In genomic region chr1:201678264-201679101, GRCh38 we compare ENCODE assay signal across 20 cellular contexts.
DNase-seq lines count a peak whose midpoint lies in the region; ATAC-seq and TF ChIP-seq lines count a peak whose summit lies in the region.
"Had no signal": no experiment of that assay in that cellular context is flagged by ENCODE, and none has a peak within 500 bp of the region (broad histone marks: within the 10 kb centered on the region; RNA-seq: fewer than 3 reads in every experiment).

No MANE protein-coding gene starts in this region.

- peaks cover 70% of the 10 kb centered on the region for H3K4me1 Mint-ChIP-seq in GM23338

- H3K9ac ChIP-seq in mesendoderm (ENCODE audit: low read length) = no peak overlapping the region
- H3K9ac ChIP-seq: parathyroid adenoma had no signal

- H3K4ac ChIP-seq in mesendoderm (ENCODE audit: low read depth, low read length) = no peak overlapping the region

- H3K23ac ChIP-seq in mesendoderm (ENCODE audit: low read length) = no peak overlapping the region

- peaks cover 61% of the 10 kb centered on the region for H3K4me1 ChIP-seq in GM23338 (ENCODE audit: insufficient read depth)
- peaks cover 13% of the 10 kb centered on the region for H3K4me1 ChIP-seq in mesendoderm (ENCODE audit: control insufficient read depth, low read depth, low read length)
- H3K4me1 ChIP-seq in hepatocyte (ENCODE audit: insufficient read depth) = peaks cover 11% of the 10 kb centered on the region
- H3K4me1 ChIP-seq: BE2C had no signal

- no peak overlapping the region for H2BK120ac ChIP-seq in mesendoderm (ENCODE audit: low read depth, low read length)

- no peak overlapping the region for H2AK5ac ChIP-seq in mesendoderm (ENCODE audit: low read length)

- 0 out of 2 replicates have a peak, but pooled peaks cover 7% of the 10 kb centered on the region for H3F3A ChIP-seq in GM23338 (replicated peaks; ENCODE audit: low read depth)

- TF ChIP-seq CTCF in GM23338 (conservative IDR thresholded peaks at IDR 0.05; ENCODE audit: low read depth in 2 of 2) = no peak
- TF ChIP-seq CTCF in brain microvascular endothelial cell (IDR thresholded peaks at IDR 0.05; ENCODE audit: low read depth, low read length, missing control alignments) = no peak
- TF ChIP-seq CTCF in hepatocyte (IDR thresholded peaks at IDR 0.05; ENCODE audit: poor library complexity) = no peak

- no peak overlapping the region for H3K56ac ChIP-seq in mesendoderm (ENCODE audit: low read length)

- in situ Hi-C loops in brain microvascular endothelial cell (cut with HindIII; ENCODE audit: low pct_ligation_motif_present, low sequenced_read_pairs) = no loop called here

- intact Hi-C loops in left colon (cut with DNase I, micrococcal nuclease) = no loop called here

- peak; percentile 79 for ATAC-seq in GM23338
- no peak for ATAC-seq in left colon
- ATAC-seq in GM21526 (IDR thresholded peaks at IDR 0.05; ENCODE audit: low FRiP score, unreplicated experiment) = no peak
- ATAC-seq in SK-N-SH treated with all-trans-retinoic acid at 6 μM for 48 hours = no peak
- ATAC-seq: activated CD4-positive, CD25-positive, alpha-beta regulatory T cell treated with anti-CD3 and anti-CD28 coated beads, Interleukin-2, amount 50 U/mL, for 24 hours had no signal

- H3K9me2 ChIP-seq in GM23338 (ENCODE audit: insufficient read depth) (no peaks in the 10 kb centered on the region), hepatocyte (replicated peaks; ENCODE audit: insufficient read depth) (no peaks in the 10 kb centered on the region)

- no peaks in the 10 kb centered on the region for H3K79me1 ChIP-seq in mesendoderm (ENCODE audit: low read length)

- peak; percentile 75 for DNase-seq in GM23338 (ENCODE audit: low spot score)
- peak; percentile 83 for DNase-seq in NCI-H2107 treated with DMSO at 0.1 percent for 48 hours (lab: John Stamatoyannopoulos, UW; ENCODE audit: unreplicated experiment)
- peak; percentile 24 for DNase-seq in brain microvascular endothelial cell
- peak; percentile 67 for DNase-seq in mesendoderm
- no peak for DNase-seq in left colon
- DNase-seq in hepatocyte (ENCODE audit: low spot score) = no peak
- DNase-seq: activated effector memory CD4-positive, alpha-beta T cell treated with Interleukin-2 at 50 U/mL for 16 hours; amygdala; BE2C; colonic mucosa; GOT3; NCI-H2081 treated with DMSO at 0.1 percent for 48 hours; SHP77; small intestine; T-helper 2 cell; tibial artery had no signal

- H3K27ac ChIP-seq in GM23338 (ENCODE audit: low read depth) (peak overlapping the region; percentile 40; the same call in 1 of the 2 replicates), brain microvascular endothelial cell (no peak overlapping the region), mesendoderm (ENCODE audit: low read depth, low read length) (no peak overlapping the region), hepatocyte (no peak overlapping the region)
- H3K27ac ChIP-seq: colonic mucosa, parathyroid adenoma, tibial artery had no signal

- H2AFZ ChIP-seq in GM23338 = 0 out of 2 replicates have a peak overlapping the region, but pooled peaks have one; percentile 19
- no peak overlapping the region for H2AFZ ChIP-seq in hepatocyte
- H2AFZ ChIP-seq: parathyroid adenoma had no signal

- no peak overlapping the region for H2BK5ac ChIP-seq in mesendoderm (ENCODE audit: low read length)

- peak overlapping the region; percentile 34; the same call in 1 of the 2 replicates for H3K4me3 ChIP-seq in GM23338
- no peak overlapping the region for H3K4me3 ChIP-seq in brain microvascular endothelial cell (ENCODE audit: low read depth, low read length)
- H3K4me3 ChIP-seq in mesendoderm (ENCODE audit: low read length) = no peak overlapping the region
- H3K4me3 ChIP-seq in hepatocyte = no peak overlapping the region
- H3K4me3 ChIP-seq: colonic mucosa, tibial artery had no signal

- no peak overlapping the region for H3K18ac ChIP-seq in mesendoderm (ENCODE audit: low read length)

- H4K5ac ChIP-seq in mesendoderm (ENCODE audit: low read length) = no peak overlapping the region

- no peaks in the 10 kb centered on the region for H3K9me3 ChIP-seq in hepatocyte (ENCODE audit: low read depth)
- H3K9me3 ChIP-seq: BE2C, colonic mucosa, tibial artery had no signal

- H4K8ac ChIP-seq in mesendoderm (ENCODE audit: low read depth, low read length) = no peak overlapping the region

- WGBS in mesendoderm (ENCODE audit: extremely low coverage, insufficient coverage, low lambda C conversion rate) = no CpG with 5 or more reads among the region's 9 CpGs
- WGBS in hepatocyte (ENCODE audit: low lambda C conversion rate, missing lambda C conversion rate) = 41% methylated on average over 9 of the region's 9 CpGs

- H3K36me3 Mint-ChIP-seq in GM23338 (ENCODE audit: low read depth) = peaks cover 4% of the 10 kb centered on the region; the same call in 2 of the 3 replicates

- no peak overlapping the region for H2BK15ac ChIP-seq in mesendoderm (replicated peaks; ENCODE audit: low read depth)

- H3K4me2 ChIP-seq in GM23338 (peak overlapping the region; percentile 45), mesendoderm (ENCODE audit: low read length) (peak overlapping the region; percentile 11), hepatocyte (no peak overlapping the region)

- H3K36me3 ChIP-seq in GM23338 (ENCODE audit: insufficient read depth) (no peaks in the 10 kb centered on the region), brain microvascular endothelial cell (replicated peaks) (peaks cover 26% of the 10 kb centered on the region), mesendoderm (ENCODE audit: control insufficient read depth, insufficient read depth, low read length) (no peaks in the 10 kb centered on the region), hepatocyte (replicated peaks; ENCODE audit: insufficient read depth, low read depth) (no peaks in the 10 kb centered on the region)
- H3K36me3 ChIP-seq: BE2C, colonic mucosa, tibial artery had no signal

- H4K20me1 ChIP-seq in GM23338 (replicated peaks; ENCODE audit: insufficient read depth) = no peaks in the 10 kb centered on the region
- H4K20me1 ChIP-seq in hepatocyte (ENCODE audit: insufficient read depth, poor library complexity, severe bottlenecking) = no peaks in the 10 kb centered on the region

- peaks cover 2% of the 10 kb centered on the region for H3K27me3 Mint-ChIP-seq in GM23338 (ENCODE audit: insufficient read depth, low read depth, poor library complexity)

- H3K9me3 Mint-ChIP-seq in GM23338 = no peaks in the 10 kb centered on the region; the same call in 2 of the 3 replicates

- H3K79me2 ChIP-seq in GM23338 (replicated peaks; ENCODE audit: insufficient read depth) (peaks cover 32% of the 10 kb centered on the region), mesendoderm (ENCODE audit: control insufficient read depth, insufficient read depth, low read length) (no peaks in the 10 kb centered on the region), hepatocyte (peaks cover 2% of the 10 kb centered on the region)

- H3K4me3 Mint-ChIP-seq in GM23338 = 0 out of 3 replicates have a peak overlapping the region, but pooled peaks have one; percentile 2

- no peaks in the 10 kb centered on the region for H3K27me3 ChIP-seq in GM23338 (ENCODE audit: insufficient read depth)
- no peaks in the 10 kb centered on the region for H3K27me3 ChIP-seq in brain microvascular endothelial cell (replicated peaks)
- H3K27me3 ChIP-seq in mesendoderm (ENCODE audit: insufficient read depth, low read length, poor library complexity) = no peaks in the 10 kb centered on the region
- peaks cover 4% of the 10 kb centered on the region for H3K27me3 ChIP-seq in hepatocyte
- H3K27me3 ChIP-seq: BE2C, colonic mucosa, tibial artery had no signal

- H3K27ac Mint-ChIP-seq in GM23338 = no peak overlapping the region

TF ChIP-seq in GM23338, 12 proteins besides CTCF, POLR2A, EP300 and RAD21 (continues in another document):
- TF ChIP-seq EZH2 (IDR thresholded peaks at IDR 0.05; ENCODE audit: low read depth, unreplicated experiment) (no peak), JUNB (IDR thresholded peaks at IDR 0.05; ENCODE audit: unreplicated experiment) (no peak), STAT1 (IDR thresholded peaks at IDR 0.05; ENCODE audit: unreplicated experiment) (no peak), ZNF331 (CRISPR knock-in tag; IDR thresholded peaks at IDR 0.05; ENCODE audit: low read depth) (no peak), POLR2AphosphoS5 (IDR thresholded peaks at IDR 0.05; ENCODE audit: low read depth) (no peak), EZH2phosphoT487 (IDR thresholded peaks at IDR 0.05; ENCODE audit: unreplicated experiment) (no peak)
- TF ChIP-seq, protein P1, sequence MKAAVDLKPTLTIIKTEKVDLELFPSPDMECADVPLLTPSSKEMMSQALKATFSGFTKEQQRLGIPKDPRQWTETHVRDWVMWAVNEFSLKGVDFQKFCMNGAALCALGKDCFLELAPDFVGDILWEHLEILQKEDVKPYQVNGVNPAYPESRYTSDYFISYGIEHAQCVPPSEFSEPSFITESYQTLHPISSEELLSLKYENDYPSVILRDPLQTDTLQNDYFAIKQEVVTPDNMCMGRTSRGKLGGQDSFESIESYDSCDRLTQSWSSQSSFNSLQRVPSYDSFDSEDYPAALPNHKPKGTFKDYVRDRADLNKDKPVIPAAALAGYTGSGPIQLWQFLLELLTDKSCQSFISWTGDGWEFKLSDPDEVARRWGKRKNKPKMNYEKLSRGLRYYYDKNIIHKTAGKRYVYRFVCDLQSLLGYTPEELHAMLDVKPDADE (IDR thresholded peaks at IDR 0.05) = no peak

TF ChIP-seq in SK-N-SH treated with all-trans-retinoic acid at 6 μM for 48 hours, 23 proteins besides CTCF, POLR2A, EP300 and RAD21 (continues in another document):
- no peak for TF ChIP-seq ISL1 (CRISPR knock-in tag; IDR thresholded peaks at IDR 0.05)
- no peak for TF ChIP-seq ZNF565 (CRISPR knock-in tag; conservative IDR thresholded peaks at IDR 0.05; ENCODE audit: low read depth)
- no peak for TF ChIP-seq ESRRG (CRISPR knock-in tag; IDR thresholded peaks at IDR 0.05)

Comparison
In these comparisons a context has a peak if more than half of its experiments do, and no peak if none do; other contexts are left out.
1. DNase-seq: peak in GM23338 (single experiment), NCI-H2107 treated with DMSO at 0.1 percent for 48 hours (single experiment), brain microvascular endothelial cell (single experiment) and mesendoderm (single experiment); none in left colon (0 of 2) and hepatocyte (single experiment).